ENCODE assay signal across 15 cellular contexts in the genomic region with DNA sequence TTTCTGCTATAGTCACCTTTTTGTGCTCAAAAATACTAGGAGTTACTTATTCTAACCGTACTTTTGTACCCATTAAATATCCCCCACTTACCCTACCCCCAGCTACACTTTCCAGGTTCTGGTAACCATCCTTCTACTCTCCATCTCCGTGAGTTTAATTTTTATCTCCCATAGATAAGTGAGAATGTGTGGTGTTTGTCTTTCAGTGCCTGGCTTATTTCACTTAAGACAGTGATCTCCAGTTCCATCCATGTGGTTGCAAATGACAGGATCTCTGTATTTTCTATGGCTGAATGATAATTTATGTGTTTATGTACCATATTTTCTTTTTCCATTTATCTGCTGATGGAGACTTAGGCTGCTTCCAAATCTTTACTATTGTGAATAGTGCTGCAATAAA.
DNase-seq lines count a peak whose midpoint lies in the region; ATAC-seq and TF ChIP-seq lines count a peak whose summit lies in the region.
"Had no signal": no experiment of that assay in that cellular context is flagged by ENCODE, and none has a peak within 500 bp of the region (broad histone marks: within the 10 kb centered on the region; RNA-seq: fewer than 3 reads in every experiment).

No MANE protein-coding gene starts in this region.

- no peaks in the 10 kb centered on the region for H3K27me3 ChIP-seq in mesenchymal stem cell (ENCODE audit: control insufficient read depth in 1 of 2, insufficient read depth in 1 of 2, low read length in 2 of 2)
- H3K27me3 ChIP-seq: BLaER1 had no signal

- WGBS in mesenchymal stem cell, result 42% methylated on average over 1 of the region's 2 CpGs

- no peak overlapping the region for H3K14ac ChIP-seq in mesenchymal stem cell (ENCODE audit: low read length in 2 of 2)

- no peak overlapping the region for H2BK120ac ChIP-seq in mesenchymal stem cell (ENCODE audit: low read depth, low read length)

- no peak overlapping the region for H2BK5ac ChIP-seq in mesenchymal stem cell (ENCODE audit: low read depth, low read length, poor library complexity, severe bottlenecking)

- no peak overlapping the region for H3K18ac ChIP-seq in mesenchymal stem cell (ENCODE audit: low read depth in 1 of 2, low read length in 2 of 2)

- no peak overlapping the region for H4K8ac ChIP-seq in mesenchymal stem cell (ENCODE audit: low read length)

- no peak overlapping the region for H3K4me3 ChIP-seq in mesenchymal stem cell (ENCODE audit: insufficient read depth in 1 of 2, low read depth in 1 of 2, low read length in 2 of 2)
- H3K4me3 ChIP-seq: BLaER1 had no signal

- no peak overlapping the region for H2AK5ac ChIP-seq in mesenchymal stem cell (ENCODE audit: low read length, severe bottlenecking)

- no peak overlapping the region for H3K23ac ChIP-seq in mesenchymal stem cell (ENCODE audit: low read length in 2 of 2)

- peaks cover 10% of the 10 kb centered on the region for H3K9me3 ChIP-seq in mesenchymal stem cell (ENCODE audit: control insufficient read depth, low read length)

- peak; percentile 86 for DNase-seq in SK-N-DZ (ENCODE audit: low spot score)
- DNase-seq in mesenchymal stem cell, result peak; percentile 59
- no peak for DNase-seq in ecto neural progenitor cell (ENCODE audit: low spot score)
- no peak for DNase-seq in GOT3 (lab: John Stamatoyannopoulos, UW)
- DNase-seq in anterior cingulate cortex (lab: John Stamatoyannopoulos, UW), result no peak
- DNase-seq: Caco-2; CD4-positive, CD25-positive, alpha-beta regulatory T cell; CD8-positive, alpha-beta T cell; DMS153; DND-41; H7; HCEC 1CT had no signal

- no peak overlapping the region for H2BK12ac ChIP-seq in mesenchymal stem cell (ENCODE audit: low read length in 2 of 2)

- H3K4ac ChIP-seq in mesenchymal stem cell (ENCODE audit: low read depth in 1 of 2, low read length in 2 of 2), result no peak overlapping the region

- H3K4me1 ChIP-seq in mesenchymal stem cell (ENCODE audit: control insufficient read depth, insufficient read depth, low read depth, low read length), result no peaks in the 10 kb centered on the region
- H3K4me1 ChIP-seq: BLaER1, Caco-2 had no signal

- no peak overlapping the region for H4K91ac ChIP-seq in mesenchymal stem cell (ENCODE audit: low read length)

- no peaks in the 10 kb centered on the region for H3K79me1 ChIP-seq in mesenchymal stem cell (replicated peaks; ENCODE audit: low read length, poor library complexity, severe bottlenecking)

- H3K36me3 ChIP-seq in mesenchymal stem cell (ENCODE audit: control insufficient read depth in 1 of 2, insufficient read depth in 2 of 2, low read depth in 1 of 2, low read length in 2 of 2), result no peaks in the 10 kb centered on the region
- H3K36me3 ChIP-seq: BLaER1 had no signal

- H3K4me2 ChIP-seq in mesenchymal stem cell (ENCODE audit: low read length, poor library complexity, severe bottlenecking), result no peak overlapping the region
- H3K4me2 ChIP-seq: BLaER1 had no signal

- no peak overlapping the region for H3K27ac ChIP-seq in mesenchymal stem cell (ENCODE audit: low read length, poor library complexity, severe bottlenecking)
- H3K27ac ChIP-seq: BLaER1, C4-2B had no signal

- no peak overlapping the region for H3K9ac ChIP-seq in mesenchymal stem cell (ENCODE audit: low read length)
- H3K9ac ChIP-seq: BLaER1 had no signal

- H2BK15ac ChIP-seq in mesenchymal stem cell (ENCODE audit: low read depth, poor library complexity, severe bottlenecking), result no peak overlapping the region

- no peak; the same call in 2 of the 3 replicates for ATAC-seq in SK-N-SH treated with all-trans-retinoic acid at 6 μM for 48 hours
- ATAC-seq: CD8-positive, alpha-beta T cell had no signal

- H2AFZ ChIP-seq in mesenchymal stem cell (ENCODE audit: low read depth, low read length), result no peak overlapping the region

TF ChIP-seq in SK-N-SH treated with all-trans-retinoic acid at 6 μM for 48 hours, 23 proteins besides CTCF, POLR2A, EP300 and RAD21:
- TF ChIP-seq ZFP3 (CRISPR knock-in tag; IDR thresholded peaks at IDR 0.05) (no peak), TCF4 (CRISPR knock-in tag; IDR thresholded peaks at IDR 0.05; ENCODE audit: borderline replicate concordance) (peak; percentile 93), ZNF70 (CRISPR knock-in tag; IDR thresholded peaks at IDR 0.05) (no peak), BACH2 (CRISPR knock-in tag; IDR thresholded peaks at IDR 0.05; ENCODE audit: borderline replicate concordance) (no peak), GLIS3 (CRISPR knock-in tag; IDR thresholded peaks at IDR 0.05) (peak; percentile 77; the same call in 1 of the 2 replicates), ISL1 (CRISPR knock-in tag; IDR thresholded peaks at IDR 0.05) (peak; percentile 73), OSR1 (CRISPR knock-in tag; IDR thresholded peaks at IDR 0.05) (no peak)
- TF ChIP-seq, protein P1, sequence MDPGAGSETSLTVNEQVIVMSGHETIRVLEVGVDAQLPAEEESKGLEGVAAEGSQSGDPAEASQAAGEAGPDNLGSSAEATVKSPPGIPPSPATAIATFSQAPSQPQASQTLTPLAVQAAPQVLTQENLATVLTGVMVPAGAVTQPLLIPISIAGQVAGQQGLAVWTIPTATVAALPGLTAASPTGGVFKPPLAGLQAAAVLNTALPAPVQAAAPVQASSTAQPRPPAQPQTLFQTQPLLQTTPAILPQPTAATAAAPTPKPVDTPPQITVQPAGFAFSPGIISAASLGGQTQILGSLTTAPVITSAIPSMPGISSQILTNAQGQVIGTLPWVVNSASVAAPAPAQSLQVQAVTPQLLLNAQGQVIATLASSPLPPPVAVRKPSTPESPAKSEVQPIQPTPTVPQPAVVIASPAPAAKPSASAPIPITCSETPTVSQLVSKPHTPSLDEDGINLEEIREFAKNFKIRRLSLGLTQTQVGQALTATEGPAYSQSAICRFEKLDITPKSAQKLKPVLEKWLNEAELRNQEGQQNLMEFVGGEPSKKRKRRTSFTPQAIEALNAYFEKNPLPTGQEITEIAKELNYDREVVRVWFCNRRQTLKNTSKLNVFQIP (CRISPR knock-in tag; IDR thresholded peaks at IDR 0.05; ENCODE audit: borderline replicate concordance, low read depth), result no peak
- TF ChIP-seq, protein P2, sequence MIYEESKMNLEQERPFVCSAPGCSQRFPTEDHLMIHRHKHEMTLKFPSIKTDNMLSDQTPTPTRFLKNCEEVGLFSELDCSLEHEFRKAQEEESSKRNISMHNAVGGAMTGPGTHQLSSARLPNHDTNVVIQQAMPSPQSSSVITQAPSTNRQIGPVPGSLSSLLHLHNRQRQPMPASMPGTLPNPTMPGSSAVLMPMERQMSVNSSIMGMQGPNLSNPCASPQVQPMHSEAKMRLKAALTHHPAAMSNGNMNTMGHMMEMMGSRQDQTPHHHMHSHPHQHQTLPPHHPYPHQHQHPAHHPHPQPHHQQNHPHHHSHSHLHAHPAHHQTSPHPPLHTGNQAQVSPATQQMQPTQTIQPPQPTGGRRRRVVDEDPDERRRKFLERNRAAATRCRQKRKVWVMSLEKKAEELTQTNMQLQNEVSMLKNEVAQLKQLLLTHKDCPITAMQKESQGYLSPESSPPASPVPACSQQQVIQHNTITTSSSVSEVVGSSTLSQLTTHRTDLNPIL (CRISPR knock-in tag; IDR thresholded peaks at IDR 0.05; ENCODE audit: low read depth), result no peak
- TF ChIP-seq, protein P3, sequence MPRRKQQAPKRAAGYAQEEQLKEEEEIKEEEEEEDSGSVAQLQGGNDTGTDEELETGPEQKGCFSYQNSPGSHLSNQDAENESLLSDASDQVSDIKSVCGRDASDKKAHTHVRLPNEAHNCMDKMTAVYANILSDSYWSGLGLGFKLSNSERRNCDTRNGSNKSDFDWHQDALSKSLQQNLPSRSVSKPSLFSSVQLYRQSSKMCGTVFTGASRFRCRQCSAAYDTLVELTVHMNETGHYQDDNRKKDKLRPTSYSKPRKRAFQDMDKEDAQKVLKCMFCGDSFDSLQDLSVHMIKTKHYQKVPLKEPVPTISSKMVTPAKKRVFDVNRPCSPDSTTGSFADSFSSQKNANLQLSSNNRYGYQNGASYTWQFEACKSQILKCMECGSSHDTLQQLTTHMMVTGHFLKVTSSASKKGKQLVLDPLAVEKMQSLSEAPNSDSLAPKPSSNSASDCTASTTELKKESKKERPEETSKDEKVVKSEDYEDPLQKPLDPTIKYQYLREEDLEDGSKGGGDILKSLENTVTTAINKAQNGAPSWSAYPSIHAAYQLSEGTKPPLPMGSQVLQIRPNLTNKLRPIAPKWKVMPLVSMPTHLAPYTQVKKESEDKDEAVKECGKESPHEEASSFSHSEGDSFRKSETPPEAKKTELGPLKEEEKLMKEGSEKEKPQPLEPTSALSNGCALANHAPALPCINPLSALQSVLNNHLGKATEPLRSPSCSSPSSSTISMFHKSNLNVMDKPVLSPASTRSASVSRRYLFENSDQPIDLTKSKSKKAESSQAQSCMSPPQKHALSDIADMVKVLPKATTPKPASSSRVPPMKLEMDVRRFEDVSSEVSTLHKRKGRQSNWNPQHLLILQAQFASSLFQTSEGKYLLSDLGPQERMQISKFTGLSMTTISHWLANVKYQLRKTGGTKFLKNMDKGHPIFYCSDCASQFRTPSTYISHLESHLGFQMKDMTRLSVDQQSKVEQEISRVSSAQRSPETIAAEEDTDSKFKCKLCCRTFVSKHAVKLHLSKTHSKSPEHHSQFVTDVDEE (CRISPR knock-in tag; IDR thresholded peaks at IDR 0.05), result peak; percentile 90
- TF ChIP-seq, protein P4, sequence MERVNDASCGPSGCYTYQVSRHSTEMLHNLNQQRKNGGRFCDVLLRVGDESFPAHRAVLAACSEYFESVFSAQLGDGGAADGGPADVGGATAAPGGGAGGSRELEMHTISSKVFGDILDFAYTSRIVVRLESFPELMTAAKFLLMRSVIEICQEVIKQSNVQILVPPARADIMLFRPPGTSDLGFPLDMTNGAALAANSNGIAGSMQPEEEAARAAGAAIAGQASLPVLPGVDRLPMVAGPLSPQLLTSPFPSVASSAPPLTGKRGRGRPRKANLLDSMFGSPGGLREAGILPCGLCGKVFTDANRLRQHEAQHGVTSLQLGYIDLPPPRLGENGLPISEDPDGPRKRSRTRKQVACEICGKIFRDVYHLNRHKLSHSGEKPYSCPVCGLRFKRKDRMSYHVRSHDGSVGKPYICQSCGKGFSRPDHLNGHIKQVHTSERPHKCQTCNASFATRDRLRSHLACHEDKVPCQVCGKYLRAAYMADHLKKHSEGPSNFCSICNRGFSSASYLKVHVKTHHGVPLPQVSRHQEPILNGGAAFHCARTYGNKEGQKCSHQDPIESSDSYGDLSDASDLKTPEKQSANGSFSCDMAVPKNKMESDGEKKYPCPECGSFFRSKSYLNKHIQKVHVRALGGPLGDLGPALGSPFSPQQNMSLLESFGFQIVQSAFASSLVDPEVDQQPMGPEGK (CRISPR knock-in tag; IDR thresholded peaks at IDR 0.05; ENCODE audit: borderline replicate concordance), result peak; percentile 48; the same call in 1 of the 2 replicates
TF ChIP-seq in SK-N-SH treated with all-trans-retinoic acid at 6 μM for 48 hours: peak in this region for 5.

Comparison
In these comparisons a context has a peak if more than half of its experiments do, and no peak if none do; other contexts are left out.
1. DNase-seq: peak in SK-N-DZ (single experiment) and mesenchymal stem cell (single experiment); none in ecto neural progenitor cell (single experiment), GOT3 (single experiment) and anterior cingulate cortex (0 of 58).